Comparison of ENCODE assay signal across 18 cellular contexts in genomic region chr4:24704152-24704551, GRCh38.
DNase-seq lines count a peak whose midpoint lies in the region; ATAC-seq and TF ChIP-seq lines count a peak whose summit lies in the region.
"Had no signal": no experiment of that assay in that cellular context is flagged by ENCODE, and none has a peak within 500 bp of the region (broad histone marks: within the 10 kb centered on the region; RNA-seq: fewer than 3 reads in every experiment).

No MANE protein-coding gene starts in this region.

- intact Hi-C loops in sciatic nerve (cut with DNase I): no loop called here

- DNase-seq in ecto neural progenitor cell (ENCODE audit: low spot score) (peak; percentile 55), left kidney (ENCODE audit: low read depth, low spot score) (peak; percentile 58), sciatic nerve (ENCODE audit: low spot score) (no peak), NCI-H524 treated with DMSO at 0.1 percent for 48 hours (lab: John Stamatoyannopoulos, UW) (no peak), AG08395 (ENCODE audit: low spot score) (no peak), KG1 (lab: John Stamatoyannopoulos, UW) (no peak)
- no peak for DNase-seq in effector CD4-positive, alpha-beta T cell
- DNase-seq: CD4-positive, alpha-beta T cell; DND-41; GOT3; NCI-H1105; NCI-H146; NCI-H2081; NCI-H2171; NCI-H446; NCI-H526 treated with DMSO at 0.1 percent for 48 hours had no signal

- TF ChIP-seq EP300 in Ishikawa (IDR thresholded peaks at IDR 0.05; ENCODE audit: borderline replicate concordance): no peak

- ATAC-seq in sciatic nerve: peak; percentile 39
- ATAC-seq: Panc1 had no signal

- no peak for TF ChIP-seq RAD21 in Ishikawa (IDR thresholded peaks at IDR 0.05; ENCODE audit: low read depth)

TF ChIP-seq in Ishikawa, 13 proteins besides CTCF, POLR2A, EP300 and RAD21:
- no peak for TF ChIP-seq TCF12 (IDR thresholded peaks at IDR 0.05; ENCODE audit: low read depth)
- TF ChIP-seq MAX (IDR thresholded peaks at IDR 0.05): 0 out of 2 replicates have a peak, but pooled peaks have one; percentile 18
TF ChIP-seq in Ishikawa: peak in this region for 1.

Comparison
In these comparisons a context has a peak if more than half of its experiments do, and no peak if none do; other contexts are left out.
1. DNase-seq: peak in ecto neural progenitor cell (single experiment) and left kidney (single experiment); none in sciatic nerve (single experiment), NCI-H524 treated with DMSO at 0.1 percent for 48 hours (single experiment), AG08395 (single experiment), effector CD4-positive, alpha-beta T cell (single experiment) and KG1 (single experiment).